9 cellular contexts compared by ENCODE assay signal in genomic region chr11:73758451-73758850, GRCh38. TPM values are rescaled to one million over a fixed set of nuclear protein-coding genes. Genes with fewer than 3 reads are reported as not detected.
A peak's percentile ranks its signal among the peaks of the same experiment; 100 is the strongest.
DNase-seq lines count a peak whose midpoint lies in the region; ATAC-seq, FAIRE-seq and TF ChIP-seq lines count a peak whose summit lies in the region.
"Had no signal": no experiment of that assay in that cellular context is flagged by ENCODE, and none has a peak within 500 bp of the region (broad histone marks: within the 10 kb centered on the region; RNA-seq: fewer than 3 reads in every experiment).

No MANE protein-coding gene starts in this region.

- H3K4me1 ChIP-seq in HAP-1 (peaks cover 23% of the 10 kb centered on the region), HepG2 (ENCODE audit: insufficient read depth, low read length) (peaks cover 48% of the 10 kb centered on the region)

- peak overlapping the region; percentile 95 for H3K9ac ChIP-seq in HepG2 (ENCODE audit: insufficient read depth, low read depth, low read length)

- POLR2A ChIA-PET in AG04449 (lab: Yijun Ruan, JAX) = no interaction called here
- POLR2A ChIA-PET in HepG2 (lab: Yijun Ruan, JAX) = interaction anchor here (1.0 to 3.3 kb wide), 2 partner anchors 21 to 26 kb away, joined by 4 to 21 read pairs; no protein-coding TSS in a partner anchor

- peaks cover 37% of the 10 kb centered on the region for H3K4me1 Mint-ChIP-seq in activated naive CD8-positive, alpha-beta T cell treated with anti-CD3 and anti-CD28 coated beads, Interleukin-2, amount 50 U/mL, for 24 hours

- H3K9me3 Mint-ChIP-seq in activated naive CD8-positive, alpha-beta T cell treated with anti-CD3 and anti-CD28 coated beads, Interleukin-2, amount 50 U/mL, for 24 hours = no peaks in the 10 kb centered on the region

- no peak overlapping the region for H3K27ac ChIP-seq in HepG2 (ENCODE audit: extremely low read length, insufficient read depth, low read length)

- peaks cover 8% of the 10 kb centered on the region for H3K36me3 Mint-ChIP-seq in activated naive CD8-positive, alpha-beta T cell treated with anti-CD3 and anti-CD28 coated beads, Interleukin-2, amount 50 U/mL, for 24 hours (ENCODE audit: low read depth)

- no peak for DNase-seq in AG04449 (ENCODE audit: low read depth, low spot score)
- peak in 1 of 2 experiments; percentile 97 for DNase-seq in HAP-1 (ENCODE audit: low spot score in 2 of 2)
- DNase-seq in activated naive CD8-positive, alpha-beta T cell treated with anti-CD3 and anti-CD28 coated beads, Interleukin-2, amount 50 U/mL, for 24 hours = no peak
- DNase-seq in HepG2 (ENCODE audit: low spot score) = no peak
- no peak for DNase-seq in erythroblast (lab: John Stamatoyannopoulos, UW)
- DNase-seq in SKM-1 treated with dmso at 0.1 percent for 144 hours (lab: John Stamatoyannopoulos, UW; ENCODE audit: unreplicated experiment) = no peak
- DNase-seq: uterus had no signal

- no peak for TF ChIP-seq RAD21 in HepG2 (CRISPR knock-in tag; IDR thresholded peaks at IDR 0.05)

- ATAC-seq in activated naive CD8-positive, alpha-beta T cell treated with anti-CD3 and anti-CD28 coated beads, Interleukin-2, amount 50 U/mL, for 24 hours = no peak
- no peak for ATAC-seq in HepG2
- no peak for ATAC-seq in HG02588 (IDR thresholded peaks at IDR 0.05; ENCODE audit: unreplicated experiment)
- ATAC-seq in GM21619 (IDR thresholded peaks at IDR 0.05; ENCODE audit: unreplicated experiment) = no peak

- no peaks in the 10 kb centered on the region for H3K27me3 Mint-ChIP-seq in activated naive CD8-positive, alpha-beta T cell treated with anti-CD3 and anti-CD28 coated beads, Interleukin-2, amount 50 U/mL, for 24 hours

- peaks cover 39% of the 10 kb centered on the region for H4K20me1 ChIP-seq in HepG2 (ENCODE audit: insufficient read depth, low read length)

- no peak overlapping the region for H3K27ac Mint-ChIP-seq in activated naive CD8-positive, alpha-beta T cell treated with anti-CD3 and anti-CD28 coated beads, Interleukin-2, amount 50 U/mL, for 24 hours

- no peaks in the 10 kb centered on the region for H3K36me3 ChIP-seq in HAP-1 (replicated peaks)
- H3K36me3 ChIP-seq in HepG2 (replicated peaks in 1 of 2; ENCODE audit: control insufficient read depth in 1 of 2, insufficient read depth in 2 of 2, low read length in 2 of 2) = no peaks in the 10 kb centered on the region; a peak in 1 of 5 replicates
- H3K36me3 ChIP-seq: uterus had no signal

- no peak overlapping the region for H2AFZ ChIP-seq in HepG2 (ENCODE audit: low read length)

- H3K4me3 ChIP-seq in AG04449 (ENCODE audit: low read depth, low read length) (peak overlapping the region; percentile 91), HAP-1 (peak overlapping the region; percentile 70), HepG2 (replicated peaks in 1 of 3; ENCODE audit: insufficient read depth in 1 of 3, low read depth in 2 of 3, low read length in 3 of 3) (peak overlapping the region; percentile 83 to 99 (median 97))

- CTCF ChIA-PET in AG04449 (lab: Yijun Ruan, JAX) = interaction anchor here (0.8 kb wide), 1 partner anchor 9 kb away, joined by 4 read pairs; no protein-coding TSS in a partner anchor
- CTCF ChIA-PET in HepG2 (lab: Yijun Ruan, JAX; ENCODE audit: low intra/inter-chr PET ratio, low total read pairs) = no interaction called here

- H3K79me2 ChIP-seq in HepG2 (ENCODE audit: insufficient read depth, low read length) = peaks cover 68% of the 10 kb centered on the region

- no peak for FAIRE-seq in HepG2 (lab: Jason Lieb, UNC)

- no peaks in the 10 kb centered on the region for H3K27me3 ChIP-seq in HAP-1 (ENCODE audit: low read depth)
- H3K27me3 ChIP-seq in HepG2 (ENCODE audit: control insufficient read depth in 1 of 2, insufficient read depth in 2 of 2, low read length in 2 of 2) = no peaks in the 10 kb centered on the region; a peak in 1 of 5 replicates
- H3K27me3 ChIP-seq: uterus had no signal

- TF ChIP-seq EP300 in HepG2 (IDR thresholded peaks at IDR 0.05; ENCODE audit: low read depth in 2 of 2, low read length in 2 of 2) (no peak), HepG2 (CRISPR knock-in tag; IDR thresholded peaks at IDR 0.05; ENCODE audit: borderline replicate concordance) (no peak)

- no TSS peak for BruUV-seq in HepG2 (replicated peaks; lab: Mats Ljungman, UMichigan)

- H3K4me3 Mint-ChIP-seq in activated naive CD8-positive, alpha-beta T cell treated with anti-CD3 and anti-CD28 coated beads, Interleukin-2, amount 50 U/mL, for 24 hours = peak overlapping the region; percentile 95

- no peaks in the 10 kb centered on the region for H3K9me3 ChIP-seq in HAP-1
- no peaks in the 10 kb centered on the region for H3K9me3 ChIP-seq in HepG2 (ENCODE audit: low read length)
- H3K9me3 ChIP-seq: uterus had no signal

- TF ChIP-seq CTCF in AG04449 (IDR thresholded peaks at IDR 0.05; ENCODE audit: insufficient read depth, low read length, missing control alignments) (no peak), HepG2 (CRISPR knock-in tag; IDR thresholded peaks at IDR 0.05) (no peak)

- intact Hi-C loops in HepG2 (cut with micrococcal nuclease; ENCODE audit: unreplicated experiment) = no loop called here

- 33% methylated on average over 1 of the region's 1 CpG for WGBS in HepG2 (ENCODE audit: low lambda C conversion rate)

- H3K4me2 ChIP-seq in HepG2 (ENCODE audit: low read depth, low read length) = peak overlapping the region; percentile 89

- in situ Hi-C loops in HAP-1 (cut with MboI; ENCODE audit: low sequenced_read_pairs) (no loop called here), HepG2 (cut with HindIII; ENCODE audit: extremely low pct_ligation_motif_present, low pct_unique_long_range_greater_than_20kb) (no loop called here)

- TF ChIP-seq POLR2A in HepG2 (IDR thresholded peaks at IDR 0.05; ENCODE audit: insufficient read depth in 1 of 2, low read depth in 2 of 2, low read length in 2 of 2) = no peak
- no peak for TF ChIP-seq POLR2A in erythroblast (IDR thresholded peaks at IDR 0.05; ENCODE audit: low read length)

TF ChIP-seq in HepG2, 621 proteins besides CTCF, POLR2A, EP300 and RAD21 (continues in another document):
- TF ChIP-seq ZNF430 (CRISPR knock-in tag; IDR thresholded peaks at IDR 0.05) (no peak), HNRNPL (IDR thresholded peaks at IDR 0.05; ENCODE audit: low read depth, low read length) (no peak), RFXAP (CRISPR knock-in tag; IDR thresholded peaks at IDR 0.05; ENCODE audit: borderline replicate concordance) (no peak)

RNA-seq across cellular contexts. Expression of gene RAB6A, which starts 2.4 kb away (rescaled TPM):
- total RNA-seq in HepG2 (2016; rRNA removed; fragmentation: Illumina TruSeq; extraction: Trizol) = 74.3 and 83.3 TPM in 2 replicates
- total RNA-seq in HepG2 (2016; cell fraction: cytosol; rRNA removed; fragmentation: Illumina TruSeq; extraction: Trizol; ENCODE audit: low read depth) = 71.2 and 75.6 TPM in 2 replicates
- 77.4 and 84.5 TPM in 2 replicates for total RNA-seq in HepG2 (2016; cell fraction: insoluble cytoplasmic fraction; rRNA removed; fragmentation: Illumina TruSeq; extraction: Trizol)
- 47.3 and 51.3 TPM in 2 replicates for total RNA-seq in HepG2 (2016; cell fraction: membrane; rRNA removed; fragmentation: Illumina TruSeq; extraction: Trizol)
- 40.6 and 45.8 TPM in 2 replicates for total RNA-seq in HepG2 (2016; cell fraction: nucleus; rRNA removed; fragmentation: Illumina TruSeq; extraction: Trizol)
- 92.0 and 121 TPM in 2 replicates for polyA plus RNA-seq in HepG2 (2011; rRNA removed)
- 39.6 and 72.5 TPM in 2 replicates for polyA plus RNA-seq in HepG2 (2011; cell fraction: cytosol; rRNA removed)
- 38.0 and 39.7 TPM in 2 replicates for polyA plus RNA-seq in HepG2 (2011; cell fraction: nucleus; rRNA removed)
- polyA plus RNA-seq in HepG2 (2012) = 73.4 and 84.2 TPM in 2 replicates
- 10.3 and 12.2 TPM in 2 replicates for polyA plus RNA-seq in HepG2 (2016; cell fraction: cytosol; fragmentation: Illumina TruSeq; extraction: Trizol; ENCODE audit: low read depth)
- polyA plus RNA-seq in HepG2 (2016; cell fraction: insoluble cytoplasmic fraction; fragmentation: Illumina TruSeq; extraction: Trizol; ENCODE audit: low read depth) = 113 and 114 TPM in 2 replicates
- polyA plus RNA-seq in HepG2 (2016; cell fraction: membrane; fragmentation: Illumina TruSeq; extraction: Trizol; ENCODE audit: low read depth) = 31.5 and 35.2 TPM in 2 replicates
- 65.7 and 66.6 TPM in 2 replicates for polyA plus RNA-seq in HepG2 (2016; cell fraction: nucleus; fragmentation: Illumina TruSeq; extraction: Trizol; ENCODE audit: insufficient read depth, low read depth)
- polyA minus RNA-seq in HepG2 (2011; rRNA and poly(A)+ RNA removed; ENCODE audit: low replicate concordance) = 87.8 and 136 TPM in 2 replicates
- 128 and 159 TPM in 2 replicates for polyA minus RNA-seq in HepG2 (2011; cell fraction: cytosol; rRNA and poly(A)+ RNA removed)
- polyA minus RNA-seq in HepG2 (2011; cell fraction: nucleus; rRNA and poly(A)+ RNA removed) = 68.9 and 102 TPM in 2 replicates

RNA-seq across cellular contexts. Expression of gene MRPL48, which starts 29.2 kb away (rescaled TPM):
- total RNA-seq in HepG2 (2016; rRNA removed; fragmentation: Illumina TruSeq; extraction: Trizol) = 67.9 and 97.3 TPM in 2 replicates
- 27.8 TPM in 2 replicates for total RNA-seq in HepG2 (2016; cell fraction: cytosol; rRNA removed; fragmentation: Illumina TruSeq; extraction: Trizol; ENCODE audit: low read depth)
- 65.9 and 101 TPM in 2 replicates for total RNA-seq in HepG2 (2016; cell fraction: insoluble cytoplasmic fraction; rRNA removed; fragmentation: Illumina TruSeq; extraction: Trizol)
- total RNA-seq in HepG2 (2016; cell fraction: membrane; rRNA removed; fragmentation: Illumina TruSeq; extraction: Trizol) = 51.7 and 53.0 TPM in 2 replicates
- total RNA-seq in HepG2 (2016; cell fraction: nucleus; rRNA removed; fragmentation: Illumina TruSeq; extraction: Trizol) = 21.9 and 28.3 TPM in 2 replicates
- polyA plus RNA-seq in HepG2 (2011; rRNA removed) = 50.2 and 61.2 TPM in 2 replicates
- 27.7 and 30.4 TPM in 2 replicates for polyA plus RNA-seq in HepG2 (2011; cell fraction: cytosol; rRNA removed)
- 9.2 and 10.1 TPM in 2 replicates for polyA plus RNA-seq in HepG2 (2011; cell fraction: nucleus; rRNA removed)
- 40.6 and 45.7 TPM in 2 replicates for polyA plus RNA-seq in HepG2 (2012)
- 34.1 and 42.7 TPM in 2 replicates for polyA plus RNA-seq in HepG2 (2016; cell fraction: cytosol; fragmentation: Illumina TruSeq; extraction: Trizol; ENCODE audit: low read depth)
- polyA plus RNA-seq in HepG2 (2016; cell fraction: insoluble cytoplasmic fraction; fragmentation: Illumina TruSeq; extraction: Trizol; ENCODE audit: low read depth) = 102 and 104 TPM in 2 replicates
- polyA plus RNA-seq in HepG2 (2016; cell fraction: membrane; fragmentation: Illumina TruSeq; extraction: Trizol; ENCODE audit: low read depth) = 46.1 and 46.9 TPM in 2 replicates
- 34.7 and 41.9 TPM in 2 replicates for polyA plus RNA-seq in HepG2 (2016; cell fraction: nucleus; fragmentation: Illumina TruSeq; extraction: Trizol; ENCODE audit: insufficient read depth, low read depth)
- polyA minus RNA-seq in HepG2 (2011; rRNA and poly(A)+ RNA removed; ENCODE audit: low replicate concordance) = 13.4 and 41.4 TPM in 2 replicates
- 11.1 and 12.9 TPM in 2 replicates for polyA minus RNA-seq in HepG2 (2011; cell fraction: cytosol; rRNA and poly(A)+ RNA removed)
- 15.0 and 16.6 TPM in 2 replicates for polyA minus RNA-seq in HepG2 (2011; cell fraction: nucleus; rRNA and poly(A)+ RNA removed)
